In the genomic region with DNA sequence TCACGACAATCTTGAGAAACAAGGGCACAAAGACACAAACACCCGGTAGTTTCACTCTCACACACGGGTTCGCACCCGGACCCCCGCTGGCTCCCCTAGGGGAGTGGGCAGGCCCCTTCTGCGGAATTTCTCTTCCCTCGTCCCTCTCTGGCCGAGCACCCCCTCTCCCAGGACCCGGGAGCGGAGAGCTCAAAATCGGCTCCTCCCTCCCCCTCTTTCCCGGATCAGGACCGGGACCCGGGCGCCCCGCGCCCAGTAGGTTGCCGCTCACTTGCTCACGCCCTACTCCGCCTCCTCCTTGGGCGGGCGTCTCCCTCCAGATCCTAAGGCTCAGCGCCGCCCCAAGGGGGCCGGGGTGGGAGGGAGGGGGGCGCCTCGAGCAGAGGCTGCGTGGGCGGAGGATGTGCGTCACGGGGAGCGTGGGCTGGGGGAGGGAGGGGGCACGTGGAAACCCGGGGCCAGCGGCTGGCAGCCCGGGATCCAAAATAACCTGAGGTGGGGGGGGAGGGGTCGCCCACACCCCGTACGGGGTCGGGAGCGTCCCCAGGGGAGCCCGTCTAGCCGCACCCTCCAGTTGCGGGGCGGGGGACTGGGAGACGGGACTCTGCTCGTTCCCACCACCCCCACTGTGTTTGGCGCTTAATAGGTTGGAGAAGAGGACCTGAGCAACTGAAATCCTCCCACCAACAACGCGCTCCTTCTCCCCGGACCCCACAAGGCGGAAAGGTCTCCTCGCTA, we compare ENCODE assay signal across 8 cellular contexts. TPM values are rescaled to one million over a fixed set of nuclear protein-coding genes. Genes with fewer than 3 reads are reported as not detected.
DNase-seq lines count a peak whose midpoint lies in the region; ATAC-seq and TF ChIP-seq lines count a peak whose summit lies in the region.

No MANE protein-coding gene starts in this region.

- DNase-seq in GM06990 (ENCODE audit: extremely low read depth, insufficient read length), result peak; percentile 91
- DNase-seq in HFF-Myc (ENCODE audit: extremely low read depth, low read depth), result no peak
- DNase-seq in NCI-H146 treated with DMSO at 0.1 percent for 48 hours (lab: John Stamatoyannopoulos, UW; ENCODE audit: unreplicated experiment), result peak; percentile 19
- DNase-seq in activated CD4-positive, alpha-beta T cell treated with anti-CD3 and anti-CD28 coated beads for 48 hours, result peak; percentile 94
- DNase-seq in left lung, result peak; percentile 93 to 96
- DNase-seq in stimulated activated CD4-positive, alpha-beta T cell treated with anti-CD3 and anti-CD28 coated beads, Interleukin-2, amount 100 ng/mL, for 4 hours (ENCODE audit: low read depth), result peak; percentile 96
- no peak for DNase-seq in DMS153 (lab: John Stamatoyannopoulos, UW)

- peak overlapping the region; percentile 84 for H3K4me3 ChIP-seq in GM06990 (replicated peaks; ENCODE audit: low read depth, low read length)
- peak overlapping the region; percentile 73 for H3K4me3 ChIP-seq in HFF-Myc (replicated peaks; ENCODE audit: low read depth, low read length)
- peak overlapping the region; percentile 79 to 80 for H3K4me3 ChIP-seq in left lung

- H3K27ac ChIP-seq in cingulate gyrus (ENCODE audit: low read depth, low read length) (peak overlapping the region; percentile 97), left lung (peak overlapping the region; percentile 97 to 100)

- ATAC-seq in left lung, result peak; percentile 65

- TF ChIP-seq CTCF in GM06990 (IDR thresholded peaks at IDR 0.05; ENCODE audit: insufficient read depth, low read length, poor library complexity, severe bottlenecking) (no peak), HFF-Myc (IDR thresholded peaks at IDR 0.05; ENCODE audit: low read depth, low read length, missing control alignments) (no peak), left lung (IDR thresholded peaks at IDR 0.05) (no peak)

- H3K4me1 ChIP-seq in left lung, result peaks cover 26 to 50% of the 10 kb centered on the region in 2 donors

- intact Hi-C loops in left lung (cut with DNase I), result no loop called here

- no peaks in the 10 kb centered on the region for H3K9me3 ChIP-seq in left lung

- H3K36me3 ChIP-seq in GM06990 (ENCODE audit: control insufficient read depth, insufficient read depth, low read length) (peaks cover 2% of the 10 kb centered on the region), left lung (peaks cover 0 to 13% of the 10 kb centered on the region in 2 donors)

- H3K27me3 ChIP-seq in GM06990 (replicated peaks; ENCODE audit: control insufficient read depth, insufficient read depth, low read length) (no peaks in the 10 kb centered on the region), left lung (peaks cover 0 to 6% of the 10 kb centered on the region in 2 donors)

RNA-seq across cellular contexts. Expression of a gene that starts 1.8 kb away (rescaled TPM):
- 10 to 100 TPM; 28.4 to 40.1 TPM for total RNA-seq in left lung

RNA-seq across cellular contexts. Expression of a gene that starts 8.5 kb away (rescaled TPM):
- 10 to 100 TPM; 16.4 to 17.9 TPM for total RNA-seq in left lung

RNA-seq across cellular contexts. Expression of a gene that starts 24.0 kb away (rescaled TPM):
- total RNA-seq in left lung, result 100 to 1,000 TPM; 200 to 237 TPM

RNA-seq across cellular contexts. Expression of a gene that starts 37.2 kb away (rescaled TPM):
- under 1 TPM; 0.26 to 0.29 TPM for total RNA-seq in left lung

RNA-seq across cellular contexts. Expression of a gene that starts 41.2 kb away (rescaled TPM):
- 100 to 1,000 TPM; 228 to 325 TPM for total RNA-seq in left lung

Comparison
In these comparisons a context has a peak if more than half of its experiments do, and no peak if none do; other contexts are left out.
1. DNase-seq: peak in GM06990 (single experiment), NCI-H146 treated with DMSO at 0.1 percent for 48 hours (single experiment), activated CD4-positive, alpha-beta T cell treated with anti-CD3 and anti-CD28 coated beads for 48 hours (single experiment), left lung (2 of 2) and stimulated activated CD4-positive, alpha-beta T cell treated with anti-CD3 and anti-CD28 coated beads, Interleukin-2, amount 100 ng/mL, for 4 hours (single experiment); none in HFF-Myc (single experiment) and DMS153 (single experiment).
2. Peak in every context shown above with its lines, with median percentiles within 50 percentile points of each other: H3K4me3 ChIP-seq.